ENCODE assay signal across 23 cellular contexts in genomic region chr4:8355306-8355705, GRCh38.
DNase-seq lines count a peak whose midpoint lies in the region; ATAC-seq and TF ChIP-seq lines count a peak whose summit lies in the region.
"Had no signal": no experiment of that assay in that cellular context is flagged by ENCODE, and none has a peak within 500 bp of the region (broad histone marks: within the 10 kb centered on the region; RNA-seq: fewer than 3 reads in every experiment).

No MANE protein-coding gene starts in this region.

- H3K9me3 ChIP-seq in HCT116 (ENCODE audit: control insufficient read depth in 1 of 2, insufficient read depth in 1 of 2, low read depth in 1 of 2, low read length in 2 of 2) (no peaks in the 10 kb centered on the region), RWPE2 (ENCODE audit: severe bottlenecking) (no peaks in the 10 kb centered on the region)
- H3K9me3 ChIP-seq: tibial nerve had no signal

- TF ChIP-seq CTCF in HCT116 (IDR thresholded peaks at IDR 0.05 in 2 of 3, conservative IDR thresholded peaks at IDR 0.05 in 1 of 3; ENCODE audit: borderline replicate concordance in 1 of 3, insufficient read depth in 1 of 3, low read depth in 2 of 3, low read length in 2 of 3), result no peak
- TF ChIP-seq CTCF in RWPE2 (IDR thresholded peaks at IDR 0.05; ENCODE audit: poor library complexity, severe bottlenecking), result no peak

- TF ChIP-seq RAD21 in HCT116 (IDR thresholded peaks at IDR 0.05; ENCODE audit: low read depth), result no peak

- no peaks in the 10 kb centered on the region for H3K9me3 Mint-ChIP-seq in activated CD8-positive, alpha-beta memory T cell treated with anti-CD3 and anti-CD28 coated beads, Interleukin-2, amount 10 ng/mL, durations not matched to agents 7 days and 5 days (ENCODE audit: low read depth)
- H3K9me3 Mint-ChIP-seq in activated naive CD4-positive, alpha-beta T cell treated with anti-CD3 and anti-CD28 coated beads, Interleukin-2, amount 10 ng/mL, durations not matched to agents 7 days and 5 days, result no peaks in the 10 kb centered on the region
- H3K9me3 Mint-ChIP-seq: activated naive CD8-positive, alpha-beta T cell treated with anti-CD3 and anti-CD28 coated beads, Interleukin-2, amount 10 ng/mL, durations not matched to agents 7 days and 5 days; activated T-helper 17 cell treated with anti-CD3 and anti-CD28 coated beads, Interleukin-2, amount 50 U/mL, for 72 hours had no signal

- H3K27me3 ChIP-seq in HCT116 (ENCODE audit: insufficient read depth, low read length), result no peaks in the 10 kb centered on the region
- H3K27me3 ChIP-seq in RWPE2 (ENCODE audit: insufficient read depth, poor library complexity, severe bottlenecking), result no peaks in the 10 kb centered on the region
- H3K27me3 ChIP-seq: tibial nerve had no signal

- no peak overlapping the region for H2AFZ ChIP-seq in HCT116 (ENCODE audit: low read depth, low read length, poor library complexity, severe bottlenecking)

- no TSS peak for BruUV-seq in HCT116 (replicated peaks; lab: Mats Ljungman, UMichigan)

- H3K36me3 ChIP-seq in HCT116 (ENCODE audit: control insufficient read depth in 1 of 2, insufficient read depth in 2 of 2, low read length in 2 of 2) (no peaks in the 10 kb centered on the region), RWPE2 (ENCODE audit: low read depth) (no peaks in the 10 kb centered on the region)

- H3K27ac ChIP-seq in HCT116 (ENCODE audit: low read depth, low read length) (no peak overlapping the region), RWPE2 (ENCODE audit: poor library complexity, severe bottlenecking) (no peak overlapping the region), epithelial cell of prostate (peak overlapping the region; percentile 34)
- H3K27ac ChIP-seq: tibial nerve had no signal

- intact Hi-C loops in HCT116 (cut with micrococcal nuclease), result no loop called here

- CTCF ChIA-PET in HCT116 (lab: Charles Lee), result no interaction called here
- CTCF ChIA-PET in activated CD8-positive, alpha-beta memory T cell treated with anti-CD3 and anti-CD28 coated beads, Interleukin-2, amount 10 ng/mL, durations not matched to agents 7 days and 5 days (lab: Charles Lee), result no interaction called here
- CTCF ChIA-PET in activated naive CD4-positive, alpha-beta T cell treated with anti-CD3 and anti-CD28 coated beads, Interleukin-2, amount 10 ng/mL, durations not matched to agents 7 days and 5 days (lab: Charles Lee), result no interaction called here

- H3K79me2 ChIP-seq in HCT116 (ENCODE audit: insufficient read depth, low read length), result no peaks in the 10 kb centered on the region

- TF ChIP-seq POLR2A in HCT116 (IDR thresholded peaks at IDR 0.05; ENCODE audit: borderline replicate concordance, extremely low read depth, insufficient read depth, insufficient read length), result no peak

- peak; percentile 52; the same call in 1 of the 2 replicates for ATAC-seq in HCT116
- ATAC-seq in RWPE2 (ENCODE audit: low read depth), result peak; percentile 72
- no peak for ATAC-seq in activated CD8-positive, alpha-beta memory T cell treated with anti-CD3 and anti-CD28 coated beads, Interleukin-2, amount 10 ng/mL, durations not matched to agents 7 days and 5 days
- ATAC-seq: activated T-helper 17 cell treated with anti-CD3 and anti-CD28 coated beads, Interleukin-2, amount 50 U/mL, for 72 hours; left cardiac atrium had no signal

- H3K9ac ChIP-seq in HCT116 (ENCODE audit: low read length), result no peak overlapping the region

- H3K4me2 ChIP-seq in HCT116 (ENCODE audit: low read length), result peak overlapping the region; percentile 40

- RAD21 ChIA-PET in HCT116 (lab: Charles Lee; ENCODE audit: low non-redundant PET in 1 of 2, low total read pairs in 2 of 2, uncharacterized antibody in 2 of 2, unreplicated experiment in 2 of 2), result no interaction called here

- H3K4me1 Mint-ChIP-seq in activated CD8-positive, alpha-beta memory T cell treated with anti-CD3 and anti-CD28 coated beads, Interleukin-2, amount 10 ng/mL, durations not matched to agents 7 days and 5 days, result no peaks in the 10 kb centered on the region
- H3K4me1 Mint-ChIP-seq in activated naive CD4-positive, alpha-beta T cell treated with anti-CD3 and anti-CD28 coated beads, Interleukin-2, amount 10 ng/mL, durations not matched to agents 7 days and 5 days, result no peaks in the 10 kb centered on the region
- H3K4me1 Mint-ChIP-seq: activated naive CD8-positive, alpha-beta T cell treated with anti-CD3 and anti-CD28 coated beads, Interleukin-2, amount 10 ng/mL, durations not matched to agents 7 days and 5 days; activated T-helper 17 cell treated with anti-CD3 and anti-CD28 coated beads, Interleukin-2, amount 50 U/mL, for 72 hours had no signal

- H3K4me1 ChIP-seq in HCT116 (ENCODE audit: control insufficient read depth in 1 of 2, insufficient read depth in 2 of 2, low read length in 2 of 2) (peaks cover 0 to 19% of the 10 kb centered on the region in 2 experiments; a peak in 2 of 4 replicates), RWPE2 (ENCODE audit: insufficient read depth, poor library complexity, severe bottlenecking) (peaks cover 10% of the 10 kb centered on the region)

- POLR2A ChIA-PET in HCT116 (lab: Charles Lee), result no interaction called here

- H3K4me3 ChIP-seq in HCT116 (replicated peaks in 1 of 2; ENCODE audit: low read depth in 1 of 2, low read length in 2 of 2) (no peak overlapping the region), RWPE2 (ENCODE audit: severe bottlenecking) (no peak overlapping the region)
- H3K4me3 ChIP-seq: tibial nerve had no signal

- H3K36me3 Mint-ChIP-seq in activated CD8-positive, alpha-beta memory T cell treated with anti-CD3 and anti-CD28 coated beads, Interleukin-2, amount 10 ng/mL, durations not matched to agents 7 days and 5 days, result no peaks in the 10 kb centered on the region
- no peaks in the 10 kb centered on the region for H3K36me3 Mint-ChIP-seq in activated naive CD4-positive, alpha-beta T cell treated with anti-CD3 and anti-CD28 coated beads, Interleukin-2, amount 10 ng/mL, durations not matched to agents 7 days and 5 days
- H3K36me3 Mint-ChIP-seq: activated naive CD8-positive, alpha-beta T cell treated with anti-CD3 and anti-CD28 coated beads, Interleukin-2, amount 10 ng/mL, durations not matched to agents 7 days and 5 days had no signal

- H3K4me3 Mint-ChIP-seq in activated CD8-positive, alpha-beta memory T cell treated with anti-CD3 and anti-CD28 coated beads, Interleukin-2, amount 10 ng/mL, durations not matched to agents 7 days and 5 days, result no peak overlapping the region
- no peak overlapping the region for H3K4me3 Mint-ChIP-seq in activated naive CD4-positive, alpha-beta T cell treated with anti-CD3 and anti-CD28 coated beads, Interleukin-2, amount 10 ng/mL, durations not matched to agents 7 days and 5 days
- H3K4me3 Mint-ChIP-seq: activated naive CD8-positive, alpha-beta T cell treated with anti-CD3 and anti-CD28 coated beads, Interleukin-2, amount 10 ng/mL, durations not matched to agents 7 days and 5 days; activated T-helper 17 cell treated with anti-CD3 and anti-CD28 coated beads, Interleukin-2, amount 50 U/mL, for 72 hours; dendritic cell treated with granulocyte-macrophage colony-stimulating factor and Interleukin-4, amounts not matched to agents 40 ng/mL and 50 ng/mL, for 4 days; nephron progenitor cell had no signal

- H3K27me3 Mint-ChIP-seq in activated CD8-positive, alpha-beta memory T cell treated with anti-CD3 and anti-CD28 coated beads, Interleukin-2, amount 10 ng/mL, durations not matched to agents 7 days and 5 days, result peaks cover 2% of the 10 kb centered on the region
- H3K27me3 Mint-ChIP-seq in activated naive CD4-positive, alpha-beta T cell treated with anti-CD3 and anti-CD28 coated beads, Interleukin-2, amount 10 ng/mL, durations not matched to agents 7 days and 5 days, result peaks cover 16% of the 10 kb centered on the region
- H3K27me3 Mint-ChIP-seq: dendritic cell treated with granulocyte-macrophage colony-stimulating factor and Interleukin-4, amounts not matched to agents 40 ng/mL and 50 ng/mL, for 4 days had no signal

- DNase-seq in HCT116 (ENCODE audit: low read depth, low spot score) (no peak), RWPE2 (ENCODE audit: low spot score) (no peak), epithelial cell of prostate (ENCODE audit: low read depth, low spot score) (no peak), renal cortical epithelial cell (ENCODE audit: low read depth) (peak; percentile 43), NCI-H526 (lab: John Stamatoyannopoulos, UW) (no peak), HuH-7.5 (ENCODE audit: low spot score) (no peak)
- DNase-seq in activated CD8-positive, alpha-beta memory T cell treated with anti-CD3 and anti-CD28 coated beads, Interleukin-2, amount 10 ng/mL, durations not matched to agents 7 days and 5 days, result no peak
- DNase-seq in activated naive CD4-positive, alpha-beta T cell treated with anti-CD3 and anti-CD28 coated beads, Interleukin-2, amount 10 ng/mL, durations not matched to agents 7 days and 5 days, result no peak
- DNase-seq: activated CD4-positive, alpha-beta T cell treated with anti-CD3 and anti-CD28 coated beads for 48 hours; activated naive CD8-positive, alpha-beta T cell treated with anti-CD3 and anti-CD28 coated beads, Interleukin-2, amount 10 ng/mL, durations not matched to agents 7 days and 5 days; DND-41; Kasumi-1; left cardiac atrium; midbrain; NCI-H1092 treated with DMSO at 0.1 percent for 48 hours; NCI-H2081; NCI-H510A; nephron progenitor cell; stimulated activated CD4-positive, alpha-beta T cell treated with anti-CD3 and anti-CD28 coated beads, Interleukin-2, amount 100 ng/mL, for 24 hours; stimulated activated naive CD4-positive, alpha-beta T cell treated with Interleukin-2 at 50 U/mL for 16 hours had no signal

- no peak overlapping the region for H3K27ac Mint-ChIP-seq in activated CD8-positive, alpha-beta memory T cell treated with anti-CD3 and anti-CD28 coated beads, Interleukin-2, amount 10 ng/mL, durations not matched to agents 7 days and 5 days
- no peak overlapping the region for H3K27ac Mint-ChIP-seq in activated naive CD4-positive, alpha-beta T cell treated with anti-CD3 and anti-CD28 coated beads, Interleukin-2, amount 10 ng/mL, durations not matched to agents 7 days and 5 days
- H3K27ac Mint-ChIP-seq: activated naive CD8-positive, alpha-beta T cell treated with anti-CD3 and anti-CD28 coated beads, Interleukin-2, amount 10 ng/mL, durations not matched to agents 7 days and 5 days; activated T-helper 17 cell treated with anti-CD3 and anti-CD28 coated beads, Interleukin-2, amount 50 U/mL, for 72 hours; dendritic cell treated with granulocyte-macrophage colony-stimulating factor and Interleukin-4, amounts not matched to agents 40 ng/mL and 50 ng/mL, for 4 days; nephron progenitor cell had no signal

- H4K20me1 ChIP-seq in HCT116 (ENCODE audit: insufficient read depth), result no peaks in the 10 kb centered on the region

- H3K9me2 ChIP-seq in HCT116 (ENCODE audit: insufficient read depth), result no peaks in the 10 kb centered on the region
